ENCODE assay signal across 1 cellular context in genomic region chr2:19574788-19575260, GRCh38.
TF ChIP-seq lines count a peak whose summit lies in the region.

No MANE protein-coding gene starts in this region.

TF ChIP-seq in HepG2, 621 proteins besides CTCF, POLR2A, EP300 and RAD21 (continued from another document):
- TF ChIP-seq ZHX2 (IDR thresholded peaks at IDR 0.05; ENCODE audit: low read depth) (no peak), ZHX2 (CRISPR knock-in tag; IDR thresholded peaks at IDR 0.05; ENCODE audit: borderline replicate concordance) (no peak), ZNF3 (CRISPR knock-in tag; IDR thresholded peaks at IDR 0.05) (no peak)
